ENCODE assay signal across 18 cellular contexts in genomic region chr4:100169796-100170485, GRCh38. TPM values are rescaled to one million over a fixed set of nuclear protein-coding genes. Genes with fewer than 3 reads are reported as not detected.
A peak's percentile ranks its signal among the peaks of the same experiment; 100 is the strongest.
DNase-seq lines count a peak whose midpoint lies in the region; ATAC-seq, FAIRE-seq and TF ChIP-seq lines count a peak whose summit lies in the region.
"Had no signal": no experiment of that assay in that cellular context is flagged by ENCODE, and none has a peak within 500 bp of the region (broad histone marks: within the 10 kb centered on the region; RNA-seq: fewer than 3 reads in every experiment).

No MANE protein-coding gene starts in this region.

- no peak overlapping the region for H3K4me3 Mint-ChIP-seq in activated CD8-positive, alpha-beta T cell treated with anti-CD3 and anti-CD28 coated beads for 36 hours
- H3K4me3 Mint-ChIP-seq: CD4-positive, alpha-beta T cell had no signal

- H3K4me1 ChIP-seq in SJSA1 (replicated peaks) (peaks cover 31% of the 10 kb centered on the region), kidney (ENCODE audit: control insufficient read depth in 1 of 2, insufficient read depth in 1 of 2, low read depth in 1 of 2, low read length in 2 of 2) (no peaks in the 10 kb centered on the region)

- no peak for FAIRE-seq in kidney (lab: Jason Lieb, UNC)
- FAIRE-seq: H54 had no signal

- H3K27ac Mint-ChIP-seq in activated CD8-positive, alpha-beta T cell treated with anti-CD3 and anti-CD28 coated beads for 36 hours = no peak overlapping the region
- H3K27ac Mint-ChIP-seq: CD4-positive, alpha-beta T cell had no signal

- no peak overlapping the region for H3K9ac ChIP-seq in kidney (ENCODE audit: low read length in 2 of 2)

- no peak for TF ChIP-seq CTCF in kidney (IDR thresholded peaks at IDR 0.05; ENCODE audit: borderline replicate concordance, extremely low read depth, insufficient read depth)
- TF ChIP-seq CTCF in activated CD8-positive, alpha-beta T cell treated with anti-CD3 and anti-CD28 coated beads for 36 hours (IDR thresholded peaks at IDR 0.05) = no peak

- peaks cover 4% of the 10 kb centered on the region for H3K27me3 Mint-ChIP-seq in activated CD8-positive, alpha-beta T cell treated with anti-CD3 and anti-CD28 coated beads for 36 hours
- H3K27me3 Mint-ChIP-seq: CD4-positive, alpha-beta T cell had no signal

- no peaks in the 10 kb centered on the region; the same call in 1 of the 2 replicates for H3K9me3 ChIP-seq in SJSA1 (replicated peaks)
- H3K9me3 ChIP-seq in kidney (ENCODE audit: control insufficient read depth in 1 of 2, low read length in 2 of 2) = no peaks in the 10 kb centered on the region

- no peaks in the 10 kb centered on the region for H3K27me3 ChIP-seq in SJSA1 (replicated peaks)

- POLR2A ChIA-PET in activated CD8-positive, alpha-beta T cell treated with anti-CD3 and anti-CD28 coated beads for 36 hours (lab: Charles Lee) = no interaction called here

- no peak for ATAC-seq in activated CD8-positive, alpha-beta T cell treated with anti-CD3 and anti-CD28 coated beads for 36 hours
- ATAC-seq in GM18505 (IDR thresholded peaks at IDR 0.05; ENCODE audit: unreplicated experiment) = no peak
- ATAC-seq: Right ventricle myocardium inferior, SK-N-SH treated with all-trans-retinoic acid at 6 μM for 48 hours had no signal

- H3K36me3 Mint-ChIP-seq in activated CD8-positive, alpha-beta T cell treated with anti-CD3 and anti-CD28 coated beads for 36 hours (ENCODE audit: low read depth) = no peaks in the 10 kb centered on the region

- H3K4me1 Mint-ChIP-seq in activated CD8-positive, alpha-beta T cell treated with anti-CD3 and anti-CD28 coated beads for 36 hours (ENCODE audit: low read depth) = peaks cover 7% of the 10 kb centered on the region

- H3K36me3 ChIP-seq in SJSA1 (no peaks in the 10 kb centered on the region), kidney (ENCODE audit: control insufficient read depth in 1 of 2, insufficient read depth in 2 of 2, low read length in 2 of 2) (no peaks in the 10 kb centered on the region)

- no peak for TF ChIP-seq POLR2A in GM18505 (IDR thresholded peaks at IDR 0.05; ENCODE audit: borderline replicate concordance, extremely low read depth, insufficient read depth, insufficient read length)

- CTCF ChIA-PET in activated CD8-positive, alpha-beta T cell treated with anti-CD3 and anti-CD28 coated beads for 36 hours (lab: Charles Lee) = interaction anchor here (1.3 kb wide), 1 partner anchor 37 kb away, joined by 3 read pairs; no protein-coding TSS in a partner anchor

- intact Hi-C loops in kidney (cut with DNase I) = no loop called here
- intact Hi-C loops in activated CD8-positive, alpha-beta T cell treated with anti-CD3 and anti-CD28 coated beads for 36 hours (cut with micrococcal nuclease) = no loop called here

- no peaks in the 10 kb centered on the region for H3K9me3 Mint-ChIP-seq in activated CD8-positive, alpha-beta T cell treated with anti-CD3 and anti-CD28 coated beads for 36 hours
- H3K9me3 Mint-ChIP-seq: CD4-positive, alpha-beta T cell had no signal

- H3K4me3 ChIP-seq in SJSA1 = no peak overlapping the region
- no peak overlapping the region for H3K4me3 ChIP-seq in kidney (ENCODE audit: low read length in 2 of 2)
- H3K4me3 ChIP-seq: PC-9 had no signal

- H3K27ac ChIP-seq in SJSA1 (peak overlapping the region; percentile 47), kidney (ENCODE audit: low read depth in 2 of 2, low read length in 2 of 2) (no peak overlapping the region)
- H3K27ac ChIP-seq: PC-9 had no signal

- peak; percentile 12 for DNase-seq in AG08395 (ENCODE audit: low spot score)
- DNase-seq in H4 (ENCODE audit: low spot score) = peak; percentile 19
- peak in 1 of 2 experiments; percentile 52 for DNase-seq in SJSA1 (ENCODE audit: low read depth in 1 of 2, low spot score in 2 of 2)
- DNase-seq in fibroblast of peridontal ligament (ENCODE audit: extremely low read depth) = peak; percentile 50
- DNase-seq in 8988T = no peak
- DNase-seq in kidney = no peak
- DNase-seq in activated CD8-positive, alpha-beta T cell treated with anti-CD3 and anti-CD28 coated beads for 36 hours = no peak
- DNase-seq: CD4-positive, alpha-beta T cell; DND-41; GF-D8; NCI-H146; NCI-H774; PC-9 had no signal

RNA-seq across cellular contexts. Expression of gene DDIT4L, which starts 20.3 kb away (rescaled TPM):
- total RNA-seq in H4 (2014; rRNA removed; shearing (Covaris generic)) = 0.53 TPM in 1 of 2 replicates, not detected in the other
- total RNA-seq in SJSA1 (2014; rRNA removed; shearing (Covaris generic)) = 2.1 and 2.6 TPM in 2 replicates
- total RNA-seq in kidney = 6.1 TPM
- polyA plus RNA-seq in kidney (ENCODE audit: insufficient read depth, low read depth, low replicate concordance) = 15.2 TPM
- under 1 TPM; 0.63 to 0.95 TPM for total RNA-seq in activated CD8-positive, alpha-beta T cell treated with anti-CD3 and anti-CD28 coated beads for 36 hours
- total RNA-seq: CD4-positive, alpha-beta T cell; HT-29 had no signal

Comparison
In these comparisons a context has a peak if more than half of its experiments do, and no peak if none do; other contexts are left out.
1. DNase-seq: peak in AG08395 (single experiment), H4 (single experiment) and fibroblast of peridontal ligament (single experiment); none in 8988T (single experiment), kidney (single experiment) and activated CD8-positive, alpha-beta T cell treated with anti-CD3 and anti-CD28 coated beads for 36 hours (single experiment).